8 cellular contexts compared by ENCODE assay signal in genomic region chr3:134250717-134251220, GRCh38. TPM values are rescaled to one million over a fixed set of nuclear protein-coding genes. Genes with fewer than 3 reads are reported as not detected.
DNase-seq lines count a peak whose midpoint lies in the region; ATAC-seq and TF ChIP-seq lines count a peak whose summit lies in the region.

Gene RYK (minus strand): TSS chr3:134250859. CDS start chr3:134250654, 205 bp downstream.

- ATAC-seq in activated naive CD4-positive, alpha-beta T cell treated with anti-CD3 and anti-CD28 coated beads, Interleukin-2, amount 50 U/mL, for 72 hours, result peak; percentile 76 to 85
- peak; percentile 65 for ATAC-seq in thoracic aorta (ENCODE audit: insufficient number of reproducible peaks, low FRiP score, low read depth)

- peak within 1 kb of the TSS; percentile 70; the same call in 1 of the 2 replicates for H3K9ac ChIP-seq in SK-N-SH

- TF ChIP-seq RAD21 in SK-N-SH (IDR thresholded peaks at IDR 0.05; ENCODE audit: low read length), result no peak

- peaks cover 46% of the 10 kb centered on the region for H3K79me2 ChIP-seq in SK-N-SH (ENCODE audit: insufficient read depth)

- peak within 1 kb of the TSS; percentile 92 for H3K4me2 ChIP-seq in SK-N-SH

- H3F3A ChIP-seq in SK-N-SH (replicated peaks; ENCODE audit: insufficient read depth), result no peaks in the 10 kb centered on the region

- peak within 1 kb of the TSS; percentile 93 to 94 for H3K27ac Mint-ChIP-seq in activated naive CD4-positive, alpha-beta T cell treated with anti-CD3 and anti-CD28 coated beads, Interleukin-2, amount 50 U/mL, for 72 hours
- H3K27ac Mint-ChIP-seq in osteocyte (ENCODE audit: unreplicated experiment), result peak within 1 kb of the TSS; percentile 91

- CTCF ChIA-PET in HEK293T (lab: Yijun Ruan, JAX) (interaction anchor here (0.6 kb wide), 1 partner anchor 184 kb away, joined by 3 read pairs; no protein-coding TSS in a partner anchor), SK-N-SH (lab: Yijun Ruan, JAX) (interaction anchor here (0.7 to 1.9 kb wide), 8 partner anchors 10 to 321 kb away, joined by 3 to 5 read pairs (median 4); partner anchors contain the start of genes ANAPC13 and CEP63)

- H3K9me3 Mint-ChIP-seq in activated naive CD4-positive, alpha-beta T cell treated with anti-CD3 and anti-CD28 coated beads, Interleukin-2, amount 50 U/mL, for 72 hours, result peaks cover 2 to 10% of the 10 kb centered on the region in 2 donors
- H3K9me3 Mint-ChIP-seq in osteocyte (ENCODE audit: unreplicated experiment), result no peaks in the 10 kb centered on the region

- peaks cover 36% of the 10 kb centered on the region for H4K20me1 ChIP-seq in SK-N-SH (ENCODE audit: insufficient read depth)

- H3K27ac ChIP-seq in SK-N-SH (ENCODE audit: low read depth in 2 of 2, low read length in 1 of 2), result peak within 1 kb of the TSS; percentile 73 to 90
- H3K27ac ChIP-seq in thoracic aorta, result peak within 1 kb of the TSS; percentile 87 to 90

- peaks cover 0 to 9% of the 10 kb centered on the region in 2 experiments; a peak in 2 of 4 replicates for H3K4me1 ChIP-seq in SK-N-SH (ENCODE audit: control insufficient read depth in 1 of 2, insufficient read depth in 2 of 2, low read depth in 1 of 2, low read length in 1 of 2)
- H3K4me1 ChIP-seq in thoracic aorta (ENCODE audit: control insufficient read depth in 1 of 2, low read depth in 2 of 2), result peaks cover 18 to 39% of the 10 kb centered on the region in 2 donors

- peaks cover 16 to 22% of the 10 kb centered on the region in 2 donors for H3K36me3 Mint-ChIP-seq in activated naive CD4-positive, alpha-beta T cell treated with anti-CD3 and anti-CD28 coated beads, Interleukin-2, amount 50 U/mL, for 72 hours
- H3K36me3 Mint-ChIP-seq in osteocyte (ENCODE audit: unreplicated experiment), result no peaks in the 10 kb centered on the region

- H3K4me3 Mint-ChIP-seq in osteocyte (ENCODE audit: unreplicated experiment), result peak within 1 kb of the TSS; percentile 93

- 12% methylated on average over 21 of the region's 59 CpGs for WGBS in SK-N-SH (ENCODE audit: low lambda C conversion rate)

- peaks cover 2% of the 10 kb centered on the region for H3K27me3 Mint-ChIP-seq in osteocyte (ENCODE audit: unreplicated experiment)

- H3K4me1 Mint-ChIP-seq in osteocyte (ENCODE audit: unreplicated experiment), result peaks cover 53% of the 10 kb centered on the region

- POLR2A ChIA-PET in HEK293T (lab: Yijun Ruan, JAX), result interaction anchor here (1.0 to 1.4 kb wide), 2 partner anchors 20 to 27 kb away, joined by 3 to 4 read pairs; no protein-coding TSS in a partner anchor
- POLR2A ChIA-PET in SK-N-SH (lab: Yijun Ruan, JAX), result interaction anchor here (1.0 kb wide), 1 partner anchor 42 kb away, joined by 4 read pairs; no protein-coding TSS in a partner anchor

- H3K4me3 ChIP-seq in SK-N-SH (ENCODE audit: low read depth in 2 of 2, low read length in 1 of 2) (peak within 1 kb of the TSS; percentile 80 to 82), thoracic aorta (peak within 1 kb of the TSS; percentile 94)

- H2AFZ ChIP-seq in SK-N-SH (ENCODE audit: low read depth), result peak within 1 kb of the TSS; percentile 86

- no peaks in the 10 kb centered on the region for H3K9me3 ChIP-seq in SK-N-SH
- H3K9me3 ChIP-seq in thoracic aorta, result no peaks in the 10 kb centered on the region

- DNase-seq in GM04504 (ENCODE audit: low read depth) (peak; percentile 44), HEK293T (ENCODE audit: extremely low spot score) (peak; percentile 88), MV-4-11 (lab: John Stamatoyannopoulos, UW) (peak; percentile 39), SK-N-SH (peak; percentile 97), glomerular visceral epithelial cell (ENCODE audit: extremely low spot score) (peak; percentile 82), osteocyte (ENCODE audit: extremely low spot score, unreplicated experiment) (peak; percentile 91), thoracic aorta (ENCODE audit: low spot score) (peak; percentile 17)
- DNase-seq in activated naive CD4-positive, alpha-beta T cell treated with anti-CD3 and anti-CD28 coated beads, Interleukin-2, amount 50 U/mL, for 72 hours (ENCODE audit: low spot score in 2 of 2), result peak; percentile 75 to 80

- H3K9me2 ChIP-seq in SK-N-SH, result no peaks in the 10 kb centered on the region

- no peak for TF ChIP-seq EP300 in SK-N-SH (IDR thresholded peaks at IDR 0.05; ENCODE audit: borderline replicate concordance in 1 of 2, low read depth in 1 of 2, low read length in 1 of 2)

- H3K36me3 ChIP-seq in SK-N-SH (replicated peaks in 1 of 2; ENCODE audit: control insufficient read depth in 1 of 2, insufficient read depth in 2 of 2, low read length in 1 of 2), result no peaks in the 10 kb centered on the region
- H3K36me3 ChIP-seq in thoracic aorta, result no peaks in the 10 kb centered on the region

- no peaks in the 10 kb centered on the region for H3K27me3 ChIP-seq in SK-N-SH (ENCODE audit: insufficient read depth)
- no peaks in the 10 kb centered on the region for H3K27me3 ChIP-seq in thoracic aorta (replicated peaks; ENCODE audit: insufficient read depth)

- TF ChIP-seq CTCF in SK-N-SH (IDR thresholded peaks at IDR 0.05) (no peak), osteocyte (IDR thresholded peaks at IDR 0.05) (no peak), thoracic aorta (IDR thresholded peaks at IDR 0.05) (no peak)

TF ChIP-seq in HEK293T, 16 proteins besides CTCF, POLR2A, EP300 and RAD21:
- TF ChIP-seq TARDBP (IDR thresholded peaks at IDR 0.05), result no peak
- TF ChIP-seq FOXA1 (IDR thresholded peaks at IDR 0.05), result no peak
- TF ChIP-seq L3MBTL2 (conservative IDR thresholded peaks at IDR 0.05), result peak; percentile 69
- no peak for TF ChIP-seq ELF4 (IDR thresholded peaks at IDR 0.05)
- no peak for TF ChIP-seq ARNT (IDR thresholded peaks at IDR 0.05)
- no peak for TF ChIP-seq FOXK2 (IDR thresholded peaks at IDR 0.05)
- TF ChIP-seq SUZ12 (IDR thresholded peaks at IDR 0.05), result no peak

TF ChIP-seq in SK-N-SH, 30 proteins besides CTCF, POLR2A, EP300 and RAD21:
- TF ChIP-seq SIN3A (IDR thresholded peaks at IDR 0.05; ENCODE audit: borderline replicate concordance, low read depth, low read length) (peak; percentile 61; the same call in 1 of the 2 replicates), SMC3 (IDR thresholded peaks at IDR 0.05; ENCODE audit: low read depth, low read length) (no peak), GABPA (IDR thresholded peaks at IDR 0.05; ENCODE audit: low read depth) (no peak), NRF1 (IDR thresholded peaks at IDR 0.05; ENCODE audit: low read depth, low read length) (peak; percentile 40; the same call in 1 of the 2 replicates), FOXJ3 (CRISPR knock-in tag; IDR thresholded peaks at IDR 0.05) (no peak), TEAD4 (IDR thresholded peaks at IDR 0.05; ENCODE audit: borderline replicate concordance, insufficient read depth) (no peak), TAF1 (IDR thresholded peaks at IDR 0.05; ENCODE audit: borderline replicate concordance, low read depth, low read length) (peak; percentile 86), NFIC (IDR thresholded peaks at IDR 0.05; ENCODE audit: borderline replicate concordance) (no peak), MXI1 (IDR thresholded peaks at IDR 0.05; ENCODE audit: low read depth, low read length) (peak; percentile 72), ZBTB33 (IDR thresholded peaks at IDR 0.05; ENCODE audit: borderline replicate concordance, low read depth) (no peak), POLR2AphosphoS5 (IDR thresholded peaks at IDR 0.05; ENCODE audit: low read depth, low read length) (peak; percentile 68)
- TF ChIP-seq, protein P1, sequence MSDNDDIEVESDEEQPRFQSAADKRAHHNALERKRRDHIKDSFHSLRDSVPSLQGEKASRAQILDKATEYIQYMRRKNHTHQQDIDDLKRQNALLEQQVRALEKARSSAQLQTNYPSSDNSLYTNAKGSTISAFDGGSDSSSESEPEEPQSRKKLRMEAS (IDR thresholded peaks at IDR 0.05; ENCODE audit: low read depth), result peak; percentile 70
TF ChIP-seq in SK-N-SH: peak in this region for 6.

RNA-seq across cellular contexts. Expression of gene RYK, which starts in this region (rescaled TPM):
- polyA plus RNA-seq in SK-N-SH (2012; rRNA removed), result 25.9 and 36.2 TPM in 2 replicates
- 32.7 and 34.4 TPM in 2 replicates for polyA plus RNA-seq in SK-N-SH (2012; cell fraction: cytosol; rRNA removed)
- polyA plus RNA-seq in SK-N-SH (2012; cell fraction: nucleus; rRNA removed), result 20.1 and 54.3 TPM in 2 replicates
- 10 to 100 TPM; 16.4 to 50.1 TPM for total RNA-seq in activated naive CD4-positive, alpha-beta T cell treated with anti-CD3 and anti-CD28 coated beads, Interleukin-2, amount 50 U/mL, for 72 hours
- 68.1 and 70.7 TPM in 2 replicates for total RNA-seq in osteocyte
- 10 to 100 TPM; 50.9 to 74.1 TPM for total RNA-seq in thoracic aorta

Comparison
In these comparisons a context has a peak if more than half of its experiments do, and no peak if none do; other contexts are left out.
1. Peak in every context shown above with its lines: DNase-seq, ATAC-seq, H3K4me3 ChIP-seq and H3K27ac ChIP-seq.
2. DNase-seq: peak in every context shown above with its lines; median percentile 97 in SK-N-SH; 91 in osteocyte; 88 in HEK293T; 82 in glomerular visceral epithelial cell; 78 in activated naive CD4-positive, alpha-beta T cell treated with anti-CD3 and anti-CD28 coated beads, Interleukin-2, amount 50 U/mL, for 72 hours; 44 in GM04504; 39 in MV-4-11; 17 in thoracic aorta.